In genomic region chr20:63957004-63957689, GRCh38 we compare ENCODE assay signal across 8 cellular contexts. TPM values are rescaled to one million over a fixed set of nuclear protein-coding genes. Genes with fewer than 3 reads are reported as not detected.
A peak's percentile ranks its signal among the peaks of the same experiment; 100 is the strongest.
DNase-seq lines count a peak whose midpoint lies in the region; ATAC-seq and TF ChIP-seq lines count a peak whose summit lies in the region.

No MANE protein-coding gene starts in this region.

- H3K27ac Mint-ChIP-seq in brain, result peak overlapping the region in 3 of 5 experiments; percentile 27 to 84 (median 50)

- H3K27ac ChIP-seq in BLaER1 treated with 17β-estradiol and CSF1 and Interleukin-3, amounts not matched to agents 10 nM and 100 nM, result peak overlapping the region; percentile 52 to 97 (median 81)
- peak overlapping the region; percentile 74 for H3K27ac ChIP-seq in skeletal muscle tissue (ENCODE audit: low read depth, low read length)

- peak; percentile 92 for TF ChIP-seq POLR2A in NB4 (IDR thresholded peaks at IDR 0.05; ENCODE audit: extremely low read depth, insufficient read length)

- H3K4me1 ChIP-seq in BLaER1 treated with 17β-estradiol and CSF1 and Interleukin-3, amounts not matched to agents 10 nM and 100 nM, result peaks cover 50 to 66% (median 59%) of the 10 kb centered on the region in 10 experiments
- H3K4me1 ChIP-seq in iPS-15b (ENCODE audit: control insufficient read depth, insufficient read depth, low read length) (peaks cover 12% of the 10 kb centered on the region), skeletal muscle tissue (ENCODE audit: control insufficient read depth in 3 of 3, insufficient read depth in 3 of 3, low read length in 3 of 3) (peaks cover 33 to 47% (median 42%) of the 10 kb centered on the region in 3 donors)

- no peaks in the 10 kb centered on the region for H3K9me3 ChIP-seq in BLaER1 treated with 17β-estradiol and CSF1 and Interleukin-3, amounts not matched to agents 10 nM and 100 nM (replicated peaks in 1 of 11)
- H3K9me3 ChIP-seq in iPS-15b (ENCODE audit: control insufficient read depth, insufficient read depth, low read length) (no peaks in the 10 kb centered on the region), skeletal muscle tissue (ENCODE audit: control insufficient read depth in 3 of 3, low read length in 3 of 3) (no peaks in the 10 kb centered on the region)

- H3K36me3 ChIP-seq in BLaER1 treated with 17β-estradiol and CSF1 and Interleukin-3, amounts not matched to agents 10 nM and 100 nM, result peaks cover 13 to 37% (median 30%) of the 10 kb centered on the region in 11 experiments
- H3K36me3 ChIP-seq in iPS-15b (ENCODE audit: control insufficient read depth, insufficient read depth, low read length), result peaks cover 21% of the 10 kb centered on the region
- H3K36me3 ChIP-seq in skeletal muscle tissue (ENCODE audit: control insufficient read depth in 3 of 3, insufficient read depth in 3 of 3, low read length in 3 of 3), result peaks cover 12 to 30% (median 13%) of the 10 kb centered on the region in 3 donors

- H3K4me3 ChIP-seq in BLaER1 treated with 17β-estradiol and CSF1 and Interleukin-3, amounts not matched to agents 10 nM and 100 nM, result peak overlapping the region; percentile 61 to 98 (median 82)
- H3K4me3 ChIP-seq in NB4 (ENCODE audit: low read depth, low read length) (peak overlapping the region; percentile 64), iPS-15b (ENCODE audit: low read depth, low read length) (peak overlapping the region; percentile 64), skeletal muscle tissue (ENCODE audit: low read length in 3 of 3) (peak overlapping the region; percentile 62 to 72 (median 64))

- ATAC-seq in GM19438 (IDR thresholded peaks at IDR 0.05; ENCODE audit: low read depth, unreplicated experiment) (peak; percentile 19), HG03097 (IDR thresholded peaks at IDR 0.05; ENCODE audit: low FRiP score, unreplicated experiment) (no peak)

- H3K4me3 Mint-ChIP-seq in brain, result peak overlapping the region; percentile 67 to 88 (median 83)

- peaks cover 30 to 64% (median 35%) of the 10 kb centered on the region in 11 experiments for H4K20me1 ChIP-seq in BLaER1 treated with 17β-estradiol and CSF1 and Interleukin-3, amounts not matched to agents 10 nM and 100 nM

- H3K27me3 ChIP-seq in BLaER1 treated with 17β-estradiol and CSF1 and Interleukin-3, amounts not matched to agents 10 nM and 100 nM, result no peaks in the 10 kb centered on the region
- H3K27me3 ChIP-seq in iPS-15b (ENCODE audit: control insufficient read depth, insufficient read depth, low read length), result no peaks in the 10 kb centered on the region
- H3K27me3 ChIP-seq in skeletal muscle tissue (ENCODE audit: control insufficient read depth in 3 of 3, insufficient read depth in 3 of 3, low read length in 3 of 3), result no peaks in the 10 kb centered on the region

- peaks cover 43% of the 10 kb centered on the region for H3K4me1 Mint-ChIP-seq in brain

- DNase-seq in NB4 (ENCODE audit: low read depth) (peak; percentile 92), T-helper 9 cell (peak; percentile 54)

- no peaks in the 10 kb centered on the region for H3K27me3 Mint-ChIP-seq in brain

- peak overlapping the region; percentile 95 to 100 (median 99) for H3K4me2 ChIP-seq in BLaER1 treated with 17β-estradiol and CSF1 and Interleukin-3, amounts not matched to agents 10 nM and 100 nM

- peak overlapping the region; percentile 54 to 99 (median 91) for H3K9ac ChIP-seq in BLaER1 treated with 17β-estradiol and CSF1 and Interleukin-3, amounts not matched to agents 10 nM and 100 nM
- H3K9ac ChIP-seq in iPS-15b (ENCODE audit: low read depth, low read length) (peak overlapping the region; percentile 60), skeletal muscle tissue (ENCODE audit: low read depth in 1 of 3, low read length in 3 of 3) (peak overlapping the region; percentile 65 to 81 (median 78))

- H3K36me3 Mint-ChIP-seq in brain, result peaks cover 4% of the 10 kb centered on the region

- H3K9me3 Mint-ChIP-seq in brain, result peaks cover 0 to 2% (median 0%) of the 10 kb centered on the region in 5 experiments

- TF ChIP-seq CTCF in NB4 (IDR thresholded peaks at IDR 0.05; ENCODE audit: low read depth, low read length), result no peak
- TF ChIP-seq CTCF in brain (conservative IDR thresholded peaks at IDR 0.05), result no peak

RNA-seq across cellular contexts. Expression of gene UCKL1, which starts 0.9 kb away (rescaled TPM):
- 45.7 TPM for polyA plus RNA-seq in brain (ENCODE audit: insufficient read depth, low read depth, low replicate concordance)
- 15.7 TPM for total RNA-seq in skeletal muscle tissue

RNA-seq across cellular contexts. Expression of gene ZNF512B, which starts 12.6 kb away (rescaled TPM):
- 15.2 TPM for polyA plus RNA-seq in brain (ENCODE audit: insufficient read depth, low read depth, low replicate concordance)
- 8.9 TPM for total RNA-seq in skeletal muscle tissue

RNA-seq across cellular contexts. Expression of gene SAMD10, which starts 22.3 kb away (rescaled TPM):
- polyA plus RNA-seq in brain (ENCODE audit: insufficient read depth, low read depth, low replicate concordance), result 29.4 TPM
- total RNA-seq in skeletal muscle tissue, result 1.0 TPM

RNA-seq across cellular contexts. Expression of gene PRPF6, which starts 23.8 kb away (rescaled TPM):
- 196 TPM for polyA plus RNA-seq in brain (ENCODE audit: insufficient read depth, low read depth, low replicate concordance)
- 55.8 TPM for total RNA-seq in skeletal muscle tissue
